In the genomic region with DNA sequence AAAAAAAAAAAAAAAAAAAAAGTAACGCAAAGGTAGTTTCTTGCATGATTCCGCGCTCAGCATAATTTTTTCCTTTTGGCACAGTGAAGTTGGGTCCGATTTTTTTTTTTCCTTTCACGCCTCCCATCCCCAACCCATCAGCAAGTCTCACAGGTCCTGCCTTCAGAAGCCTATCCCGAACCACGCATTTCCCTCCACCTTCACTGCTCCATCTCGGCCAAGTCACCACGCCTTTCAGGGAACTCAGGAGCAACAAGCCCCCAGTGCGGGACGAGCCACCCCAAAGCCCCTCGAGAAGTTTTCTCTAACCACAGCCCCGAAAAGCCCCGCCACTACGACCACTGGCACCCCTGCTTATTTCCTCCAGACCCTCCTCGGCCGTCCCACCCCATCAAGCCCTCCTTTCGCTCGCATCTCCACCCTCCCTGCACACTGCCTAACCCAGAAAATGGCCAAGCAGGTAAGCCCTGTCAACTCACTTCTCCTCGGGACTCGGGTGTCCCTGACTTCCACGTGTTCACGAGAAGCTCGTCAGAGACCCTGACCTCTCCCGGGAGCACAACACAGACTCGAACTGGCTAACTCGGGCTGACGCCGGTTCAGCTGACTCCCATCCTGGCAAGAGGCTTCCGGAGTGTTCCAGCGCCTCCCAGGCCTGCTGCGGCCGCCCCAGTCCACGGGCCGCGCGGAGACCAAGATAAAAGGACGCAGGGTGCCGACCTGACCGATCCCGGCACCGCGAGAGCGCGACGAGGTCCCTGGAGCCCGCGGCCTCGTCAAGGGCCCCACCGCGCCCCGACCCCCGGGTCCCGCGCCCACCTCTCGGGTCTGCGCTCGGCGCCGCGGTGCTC, we compare ENCODE assay signal across 8 cellular contexts. TPM values are rescaled to one million over a fixed set of nuclear protein-coding genes. Genes with fewer than 3 reads are reported as not detected.
DNase-seq lines count a peak whose midpoint lies in the region; ATAC-seq and TF ChIP-seq lines count a peak whose summit lies in the region.

No MANE protein-coding gene starts in this region.

- H3K36me3 Mint-ChIP-seq in activated CD8-positive, alpha-beta T cell treated with anti-CD3 and anti-CD28 coated beads, Interleukin-2, amount 10 ng/mL, durations not matched to agents 7 days and 5 days (ENCODE audit: low read depth) = peaks cover 65% of the 10 kb centered on the region
- H3K36me3 Mint-ChIP-seq in naive thymus-derived CD4-positive, alpha-beta T cell = peaks cover 0 to 21% (median 4%) of the 10 kb centered on the region in 5 donors

- 5% methylated on average over 61 of the region's 61 CpGs for WGBS in urinary bladder

- H3K27ac ChIP-seq in naive thymus-derived CD4-positive, alpha-beta T cell (ENCODE audit: low read depth, low read length) = peak overlapping the region; percentile 99
- peak overlapping the region; percentile 95 for H3K27ac ChIP-seq in urinary bladder (ENCODE audit: low read depth)

- peak overlapping the region; percentile 89 for H3K4me3 Mint-ChIP-seq in activated CD8-positive, alpha-beta T cell treated with anti-CD3 and anti-CD28 coated beads, Interleukin-2, amount 10 ng/mL, durations not matched to agents 7 days and 5 days
- peak overlapping the region; percentile 88 to 97 (median 91) for H3K4me3 Mint-ChIP-seq in naive thymus-derived CD4-positive, alpha-beta T cell

- peaks cover 69% of the 10 kb centered on the region for H3K4me1 Mint-ChIP-seq in activated CD8-positive, alpha-beta T cell treated with anti-CD3 and anti-CD28 coated beads, Interleukin-2, amount 10 ng/mL, durations not matched to agents 7 days and 5 days (ENCODE audit: low read depth)
- H3K4me1 Mint-ChIP-seq in naive thymus-derived CD4-positive, alpha-beta T cell = peaks cover 11 to 67% (median 59%) of the 10 kb centered on the region in 7 donors

- no peaks in the 10 kb centered on the region for H3K27me3 ChIP-seq in naive thymus-derived CD4-positive, alpha-beta T cell (ENCODE audit: control insufficient read depth in 2 of 2, insufficient read depth in 2 of 2, low read length in 2 of 2)

- ATAC-seq in HG03571 (IDR thresholded peaks at IDR 0.05; ENCODE audit: unreplicated experiment) = peak; percentile 9
- ATAC-seq in activated CD8-positive, alpha-beta T cell treated with anti-CD3 and anti-CD28 coated beads, Interleukin-2, amount 10 ng/mL, durations not matched to agents 7 days and 5 days = peak; percentile 1
- no peak for ATAC-seq in naive thymus-derived CD4-positive, alpha-beta T cell

- intact Hi-C loops in naive thymus-derived CD4-positive, alpha-beta T cell (cut with micrococcal nuclease) = loop anchor here (5.0 kb wide), 4 partner anchors 296 to 1251 kb away; a partner anchor contains a TSS

- H3K9me3 ChIP-seq in naive thymus-derived CD4-positive, alpha-beta T cell (ENCODE audit: control insufficient read depth in 2 of 3, low read length in 3 of 3) = no peaks in the 10 kb centered on the region

- DNase-seq in AG20443 (ENCODE audit: low spot score) (peak; percentile 73), fibroblast of mammary gland (ENCODE audit: low read depth) (peak; percentile 59), GM19238 (ENCODE audit: insufficient read length, low spot score) (no peak)
- peak; percentile 49 for DNase-seq in activated CD8-positive, alpha-beta T cell treated with anti-CD3 and anti-CD28 coated beads, Interleukin-2, amount 10 ng/mL, durations not matched to agents 7 days and 5 days
- DNase-seq in naive thymus-derived CD4-positive, alpha-beta T cell = peak in 6 of 9 donors; percentile 21 to 53 (median 37)

- POLR2A ChIA-PET in activated CD8-positive, alpha-beta T cell treated with anti-CD3 and anti-CD28 coated beads, Interleukin-2, amount 10 ng/mL, durations not matched to agents 7 days and 5 days (lab: Charles Lee) = interaction anchor here (0.6 to 4.1 kb wide), 12 partner anchors 7 to 1542 kb away, joined by 3 to 112 read pairs (median 4); a partner anchor contains a TSS
- POLR2A ChIA-PET in naive thymus-derived CD4-positive, alpha-beta T cell (lab: Charles Lee) = interaction anchor here (0.9 to 4.2 kb wide), 14 partner anchors 8 to 531 kb away, joined by 3 to 119 read pairs (median 4); a partner anchor contains a TSS

- H3K9me3 Mint-ChIP-seq in activated CD8-positive, alpha-beta T cell treated with anti-CD3 and anti-CD28 coated beads, Interleukin-2, amount 10 ng/mL, durations not matched to agents 7 days and 5 days (ENCODE audit: insufficient read depth) = no peaks in the 10 kb centered on the region
- no peaks in the 10 kb centered on the region for H3K9me3 Mint-ChIP-seq in naive thymus-derived CD4-positive, alpha-beta T cell

- TF ChIP-seq POLR2A in GM19193 (IDR thresholded peaks at IDR 0.05; ENCODE audit: extremely low read depth, insufficient read depth, insufficient read length) = peak; percentile 13

- H3K4me3 ChIP-seq in fibroblast of mammary gland (ENCODE audit: control insufficient read depth, low read depth, low read length) (peak overlapping the region; percentile 90), urinary bladder (ENCODE audit: low read depth, low read length) (peak overlapping the region; percentile 94)
- peak overlapping the region; percentile 100 for H3K4me3 ChIP-seq in naive thymus-derived CD4-positive, alpha-beta T cell (ENCODE audit: low read length)

- H3K36me3 ChIP-seq in naive thymus-derived CD4-positive, alpha-beta T cell (ENCODE audit: control insufficient read depth in 2 of 3, insufficient read depth in 3 of 3, low read length in 3 of 3) = peaks cover 0 to 11% (median 5%) of the 10 kb centered on the region in 3 experiments
- no peaks in the 10 kb centered on the region for H3K36me3 ChIP-seq in urinary bladder (ENCODE audit: insufficient read depth)

- CTCF ChIA-PET in activated CD8-positive, alpha-beta T cell treated with anti-CD3 and anti-CD28 coated beads, Interleukin-2, amount 10 ng/mL, durations not matched to agents 7 days and 5 days (lab: Charles Lee) = interaction anchor here (1.3 to 4.0 kb wide), 6 partner anchors 11 to 19 kb away, joined by 3 to 46 read pairs (median 6); a partner anchor contains a TSS
- CTCF ChIA-PET in naive thymus-derived CD4-positive, alpha-beta T cell (lab: Charles Lee) = interaction anchor here (0.6 to 3.6 kb wide), 5 partner anchors 12 to 365 kb away, joined by 3 to 16 read pairs (median 4); a partner anchor contains a TSS

- no peak for TF ChIP-seq CTCF in fibroblast of mammary gland (conservative IDR thresholded peaks at IDR 0.05; ENCODE audit: control insufficient read depth, insufficient read depth, low read depth, low read length)

- peak overlapping the region; percentile 90 for H3K27ac Mint-ChIP-seq in activated CD8-positive, alpha-beta T cell treated with anti-CD3 and anti-CD28 coated beads, Interleukin-2, amount 10 ng/mL, durations not matched to agents 7 days and 5 days
- peak overlapping the region; percentile 77 to 94 (median 91) for H3K27ac Mint-ChIP-seq in naive thymus-derived CD4-positive, alpha-beta T cell

- no peaks in the 10 kb centered on the region for H3K27me3 Mint-ChIP-seq in activated CD8-positive, alpha-beta T cell treated with anti-CD3 and anti-CD28 coated beads, Interleukin-2, amount 10 ng/mL, durations not matched to agents 7 days and 5 days (ENCODE audit: low read depth)
- no peaks in the 10 kb centered on the region for H3K27me3 Mint-ChIP-seq in naive thymus-derived CD4-positive, alpha-beta T cell

- H3K4me1 ChIP-seq in naive thymus-derived CD4-positive, alpha-beta T cell (ENCODE audit: control insufficient read depth in 2 of 2, insufficient read depth in 2 of 2, low read length in 2 of 2) = peaks cover 32 to 34% of the 10 kb centered on the region in 2 donors
- no peaks in the 10 kb centered on the region for H3K4me1 ChIP-seq in urinary bladder (ENCODE audit: insufficient read depth)

RNA-seq across cellular contexts. Expression of a gene that starts 0.8 kb away (rescaled TPM):
- 100 to 1,000 TPM; 132 to 136 TPM for total RNA-seq in activated CD8-positive, alpha-beta T cell treated with anti-CD3 and anti-CD28 coated beads, Interleukin-2, amount 10 ng/mL, durations not matched to agents 7 days and 5 days
- total RNA-seq in naive thymus-derived CD4-positive, alpha-beta T cell = 100 to 1,000 TPM in 1 of 5 experiments, 10 to 100 TPM in 4; 29.5 to 103 (median 30.3) TPM
- 10 to 100 TPM; 51.1 to 62.1 TPM for polyA plus RNA-seq in naive thymus-derived CD4-positive, alpha-beta T cell
- total RNA-seq in urinary bladder = 32.3 TPM
- polyA plus RNA-seq in urinary bladder = 41.0 TPM

RNA-seq across cellular contexts. Expression of a gene that starts 9.8 kb away (rescaled TPM):
- 10 to 100 TPM; 21.9 to 22.4 TPM for total RNA-seq in activated CD8-positive, alpha-beta T cell treated with anti-CD3 and anti-CD28 coated beads, Interleukin-2, amount 10 ng/mL, durations not matched to agents 7 days and 5 days
- 10 to 100 TPM; 20.0 to 41.1 (median 26.7) TPM for total RNA-seq in naive thymus-derived CD4-positive, alpha-beta T cell
- 10 to 100 TPM; 34.9 to 44.7 TPM for polyA plus RNA-seq in naive thymus-derived CD4-positive, alpha-beta T cell
- 18.5 TPM for total RNA-seq in urinary bladder
- polyA plus RNA-seq in urinary bladder = 64.8 TPM

RNA-seq across cellular contexts. Expression of a gene that starts 10.0 kb away (rescaled TPM):
- 100 to 1,000 TPM; 284 to 311 TPM for total RNA-seq in activated CD8-positive, alpha-beta T cell treated with anti-CD3 and anti-CD28 coated beads, Interleukin-2, amount 10 ng/mL, durations not matched to agents 7 days and 5 days
- total RNA-seq in naive thymus-derived CD4-positive, alpha-beta T cell = 100 to 1,000 TPM; 100 to 165 (median 162) TPM
- polyA plus RNA-seq in naive thymus-derived CD4-positive, alpha-beta T cell = 100 to 1,000 TPM in 1 of 2 donors, 10 to 100 TPM in 1; 70.5 to 100 TPM
- 8.9 TPM for total RNA-seq in urinary bladder
- 5.5 TPM for polyA plus RNA-seq in urinary bladder

RNA-seq across cellular contexts. Expression of a gene that starts 27.2 kb away (rescaled TPM):
- total RNA-seq in activated CD8-positive, alpha-beta T cell treated with anti-CD3 and anti-CD28 coated beads, Interleukin-2, amount 10 ng/mL, durations not matched to agents 7 days and 5 days = under 1 TPM; 0.45 to 0.91 TPM
- 1 to 10 TPM; 1.2 to 3.6 (median 1.4) TPM for total RNA-seq in naive thymus-derived CD4-positive, alpha-beta T cell
- 1 to 10 TPM; 2.1 to 2.5 TPM for polyA plus RNA-seq in naive thymus-derived CD4-positive, alpha-beta T cell
- total RNA-seq in urinary bladder = 0.63 TPM
- polyA plus RNA-seq in urinary bladder = 2.9 TPM

Comparison
In these comparisons a context has a peak if more than half of its experiments do, and no peak if none do; other contexts are left out.
1. RNA of a gene that starts 10.0 kb away (total RNA-seq): 284 to 311 TPM in activated CD8-positive, alpha-beta T cell treated with anti-CD3 and anti-CD28 coated beads, Interleukin-2, amount 10 ng/mL, durations not matched to agents 7 days and 5 days and 100 to 165 TPM in naive thymus-derived CD4-positive, alpha-beta T cell; 8.9 TPM in urinary bladder (single experiment); every median in the first group is over 10 times any median in the second.
2. Peak in every context shown above with its lines, with median percentiles within 50 percentile points of each other: H3K4me3 ChIP-seq.